ENCODE assay signal across 9 cellular contexts in genomic region chr18:79791141-79791972, GRCh38. TPM values are rescaled to one million over a fixed set of nuclear protein-coding genes. Genes with fewer than 3 reads are reported as not detected.
DNase-seq lines count a peak whose midpoint lies in the region; ATAC-seq and TF ChIP-seq lines count a peak whose summit lies in the region.
"Had no signal": no experiment of that assay in that cellular context is flagged by ENCODE, and none has a peak within 500 bp of the region (broad histone marks: within the 10 kb centered on the region; RNA-seq: fewer than 3 reads in every experiment).

No MANE protein-coding gene starts in this region.

- H3K9me3 Mint-ChIP-seq in stimulated activated effector memory CD8-positive, alpha-beta T cell treated with anti-CD3 and anti-CD28 coated beads, Interleukin-12 subunit alpha, Interleukin-12 subunit beta, amount 100 ng/mL, for 72 hours: no peaks in the 10 kb centered on the region
- H3K9me3 Mint-ChIP-seq: IgD-negative memory B cell had no signal

- H3F3A ChIP-seq in GM23248 (ENCODE audit: insufficient read depth) (peaks cover 14% of the 10 kb centered on the region), MM.1S (ENCODE audit: insufficient read depth, low read length) (no peaks in the 10 kb centered on the region)

- H3K27me3 ChIP-seq in GM23248 (replicated peaks; ENCODE audit: insufficient read depth) (peaks cover 27% of the 10 kb centered on the region), gastrocnemius medialis (peaks cover 40 to 58% (median 52%) of the 10 kb centered on the region in 3 donors), MM.1S (replicated peaks; ENCODE audit: insufficient read depth, low read length) (no peaks in the 10 kb centered on the region)

- H4K20me1 ChIP-seq in GM23248 (ENCODE audit: insufficient read depth) (no peaks in the 10 kb centered on the region), MM.1S (ENCODE audit: insufficient read depth, low read length) (no peaks in the 10 kb centered on the region)

- no peak for TF ChIP-seq CTCF in gastrocnemius medialis (IDR thresholded peaks at IDR 0.05 in 4 of 5, conservative IDR thresholded peaks at IDR 0.05 in 1 of 5)
- no peak for TF ChIP-seq CTCF in MM.1S (IDR thresholded peaks at IDR 0.05; ENCODE audit: low read length)

- H3K9ac ChIP-seq in GM23248 (peak overlapping the region; percentile 2; the same call in 1 of the 2 replicates), MM.1S (ENCODE audit: low read length) (no peak overlapping the region)

- ATAC-seq in gastrocnemius medialis: peak; percentile 39 to 56
- no peak for ATAC-seq in HG03196 (IDR thresholded peaks at IDR 0.05; ENCODE audit: unreplicated experiment)
- ATAC-seq in stimulated activated effector memory CD8-positive, alpha-beta T cell treated with anti-CD3 and anti-CD28 coated beads, Interleukin-12 subunit alpha, Interleukin-12 subunit beta, amount 100 ng/mL, for 72 hours: no peak
- ATAC-seq in HG02938 (IDR thresholded peaks at IDR 0.05; ENCODE audit: unreplicated experiment): no peak

- peak overlapping the region; percentile 61 for H3K4me2 ChIP-seq in GM23248 (ENCODE audit: unreplicated experiment)
- no peak overlapping the region for H3K4me2 ChIP-seq in MM.1S (ENCODE audit: low read depth, low read length)

- H3K4me1 Mint-ChIP-seq in stimulated activated effector memory CD8-positive, alpha-beta T cell treated with anti-CD3 and anti-CD28 coated beads, Interleukin-12 subunit alpha, Interleukin-12 subunit beta, amount 100 ng/mL, for 72 hours: peaks cover 18% of the 10 kb centered on the region

- no peaks in the 10 kb centered on the region for H3K9me3 ChIP-seq in GM23248 (ENCODE audit: low read depth)
- H3K9me3 ChIP-seq in gastrocnemius medialis: no peaks in the 10 kb centered on the region
- no peaks in the 10 kb centered on the region for H3K9me3 ChIP-seq in MM.1S (replicated peaks; ENCODE audit: insufficient read depth, low read length)

- H3K4me3 ChIP-seq in GM23248 (peak overlapping the region; percentile 44), gastrocnemius medialis (no peak overlapping the region), MM.1S (ENCODE audit: low read length) (no peak overlapping the region)

- no peaks in the 10 kb centered on the region for H3K79me2 ChIP-seq in GM23248 (ENCODE audit: insufficient read depth)
- H3K79me2 ChIP-seq in MM.1S (ENCODE audit: low read length): no peaks in the 10 kb centered on the region

- intact Hi-C loops in gastrocnemius medialis (cut with DNase I; ENCODE audit: low total_unique reads): no loop called here

- in situ Hi-C loops in GM23248 (cut with MboI): no loop called here
- in situ Hi-C loops in gastrocnemius medialis (cut with MboI; ENCODE audit: low sequenced_read_pairs in 4 of 4): no loop called here

- no peak overlapping the region for H3K4me3 Mint-ChIP-seq in stimulated activated effector memory CD8-positive, alpha-beta T cell treated with anti-CD3 and anti-CD28 coated beads, Interleukin-12 subunit alpha, Interleukin-12 subunit beta, amount 100 ng/mL, for 72 hours

- no peaks in the 10 kb centered on the region for H3K9me2 ChIP-seq in GM23248 (ENCODE audit: insufficient read depth)
- no peaks in the 10 kb centered on the region for H3K9me2 ChIP-seq in MM.1S (replicated peaks; ENCODE audit: insufficient read depth, low read length)

- H3K4me1 ChIP-seq in GM23248 (ENCODE audit: insufficient read depth) (peaks cover 18% of the 10 kb centered on the region; the same call in 1 of the 2 replicates), gastrocnemius medialis (no peaks in the 10 kb centered on the region), MM.1S (ENCODE audit: low read length) (no peaks in the 10 kb centered on the region)

- H2AFZ ChIP-seq in GM23248: no peak overlapping the region
- H2AFZ ChIP-seq in MM.1S (ENCODE audit: low read length): no peak overlapping the region

- WGBS in GM23248 (ENCODE audit: low coverage in 1 of 2, low lambda C conversion rate in 2 of 2, missing lambda C conversion rate in 2 of 2), 2 experiments: 11 to 15% methylated on average over 20 of the region's 20 CpGs

- peak; percentile 93 for DNase-seq in GM23248
- peak; percentile 77 for DNase-seq in RPMI8226
- peak; percentile 99 for DNase-seq in fibroblast of peridontal ligament (ENCODE audit: extremely low read depth)
- DNase-seq in gastrocnemius medialis: peak; percentile 11 to 39
- DNase-seq in MM.1S: no peak
- no peak for DNase-seq in stimulated activated effector memory CD8-positive, alpha-beta T cell treated with anti-CD3 and anti-CD28 coated beads, Interleukin-12 subunit alpha, Interleukin-12 subunit beta, amount 100 ng/mL, for 72 hours (ENCODE audit: low spot score in 2 of 2)

- H3K27ac ChIP-seq in GM23248 (peak overlapping the region; percentile 27), gastrocnemius medialis (no peak overlapping the region), MM.1S (ENCODE audit: low read length) (no peak overlapping the region)

- H3K36me3 ChIP-seq in GM23248 (ENCODE audit: low read depth) (no peaks in the 10 kb centered on the region), gastrocnemius medialis (no peaks in the 10 kb centered on the region), MM.1S (replicated peaks; ENCODE audit: insufficient read depth, low read length) (no peaks in the 10 kb centered on the region)

- H3K27ac Mint-ChIP-seq in stimulated activated effector memory CD8-positive, alpha-beta T cell treated with anti-CD3 and anti-CD28 coated beads, Interleukin-12 subunit alpha, Interleukin-12 subunit beta, amount 100 ng/mL, for 72 hours: no peak overlapping the region

- no peaks in the 10 kb centered on the region for H3K36me3 Mint-ChIP-seq in stimulated activated effector memory CD8-positive, alpha-beta T cell treated with anti-CD3 and anti-CD28 coated beads, Interleukin-12 subunit alpha, Interleukin-12 subunit beta, amount 100 ng/mL, for 72 hours
- H3K36me3 Mint-ChIP-seq: IgD-negative memory B cell had no signal

- no peak for TF ChIP-seq POLR2A in gastrocnemius medialis (IDR thresholded peaks at IDR 0.05)

RNA-seq across cellular contexts. Expression of gene KCNG2, which starts 6.4 kb away (rescaled TPM):
- not detected in 2 replicates for total RNA-seq in GM23248 (2014; rRNA removed; shearing (Covaris generic))
- not detected in 2 replicates for polyA plus RNA-seq in GM23248 (2016; fragmentation: Nextera tagmentation; extraction: Ambion mirVana)
- under 1 TPM in 1 of 4 donors, not detected in 3; 0.55 TPM for total RNA-seq in gastrocnemius medialis
- polyA plus RNA-seq: IgD-negative memory B cell had no signal

Comparison
In these comparisons a context has a peak if more than half of its experiments do, and no peak if none do; other contexts are left out.
1. DNase-seq: peak in GM23248 (single experiment), RPMI8226 (single experiment), fibroblast of peridontal ligament (single experiment) and gastrocnemius medialis (2 of 2); none in MM.1S (single experiment) and stimulated activated effector memory CD8-positive, alpha-beta T cell treated with anti-CD3 and anti-CD28 coated beads, Interleukin-12 subunit alpha, Interleukin-12 subunit beta, amount 100 ng/mL, for 72 hours (0 of 2).
2. ATAC-seq: peak in gastrocnemius medialis (2 of 2); none in HG03196 (single experiment), stimulated activated effector memory CD8-positive, alpha-beta T cell treated with anti-CD3 and anti-CD28 coated beads, Interleukin-12 subunit alpha, Interleukin-12 subunit beta, amount 100 ng/mL, for 72 hours (single experiment) and HG02938 (single experiment).